Comparison of ENCODE assay signal across 8 cellular contexts in genomic region chr5:94969174-94969573, GRCh38.
DNase-seq lines count a peak whose midpoint lies in the region; ATAC-seq, FAIRE-seq and TF ChIP-seq lines count a peak whose summit lies in the region.

No MANE protein-coding gene starts in this region.

- TF ChIP-seq CTCF in GM06990 (IDR thresholded peaks at IDR 0.05; ENCODE audit: insufficient read depth, low read length, poor library complexity, severe bottlenecking): peak; percentile 26
- TF ChIP-seq CTCF in kidney (IDR thresholded peaks at IDR 0.05; ENCODE audit: borderline replicate concordance, extremely low read depth, insufficient read depth): peak; percentile 10

- ATAC-seq in HG02798 (IDR thresholded peaks at IDR 0.05; ENCODE audit: poor library complexity, unreplicated experiment) (peak; percentile 49), HG03469 (IDR thresholded peaks at IDR 0.05; ENCODE audit: unreplicated experiment) (no peak)

- H3K27me3 ChIP-seq in GM06990 (replicated peaks; ENCODE audit: control insufficient read depth, insufficient read depth, low read length): no peaks in the 10 kb centered on the region

- H3K4me3 ChIP-seq in GM06990 (replicated peaks; ENCODE audit: low read depth, low read length): no peak overlapping the region
- no peak overlapping the region for H3K4me3 ChIP-seq in kidney (ENCODE audit: low read length in 2 of 2)

- intact Hi-C loops in kidney (cut with DNase I): no loop called here

- no peak overlapping the region for H3K27ac ChIP-seq in kidney (ENCODE audit: low read depth in 2 of 2, low read length in 2 of 2)

- H3K36me3 ChIP-seq in GM06990 (ENCODE audit: control insufficient read depth, insufficient read depth, low read length): no peaks in the 10 kb centered on the region
- H3K36me3 ChIP-seq in kidney (ENCODE audit: control insufficient read depth in 1 of 2, insufficient read depth in 2 of 2, low read length in 2 of 2): no peaks in the 10 kb centered on the region

- no peak overlapping the region for H3K9ac ChIP-seq in kidney (ENCODE audit: low read length in 2 of 2)

- DNase-seq in GM06990 (ENCODE audit: extremely low read depth, insufficient read length) (no peak), RPMI7951 (ENCODE audit: low read depth) (peak; percentile 10), kidney (no peak), EL (no peak), OCI-M2 (lab: John Stamatoyannopoulos, UW; ENCODE audit: unreplicated experiment) (no peak), occipital lobe (lab: John Stamatoyannopoulos, UW) (no peak)

- FAIRE-seq in kidney (lab: Jason Lieb, UNC): no peak

- H3K9me3 ChIP-seq in kidney (ENCODE audit: control insufficient read depth in 1 of 2, low read length in 2 of 2): no peaks in the 10 kb centered on the region

- no peaks in the 10 kb centered on the region for H3K4me1 ChIP-seq in kidney (ENCODE audit: control insufficient read depth in 1 of 2, insufficient read depth in 1 of 2, low read depth in 1 of 2, low read length in 2 of 2)
